18 cellular contexts compared by ENCODE assay signal in the genomic region with DNA sequence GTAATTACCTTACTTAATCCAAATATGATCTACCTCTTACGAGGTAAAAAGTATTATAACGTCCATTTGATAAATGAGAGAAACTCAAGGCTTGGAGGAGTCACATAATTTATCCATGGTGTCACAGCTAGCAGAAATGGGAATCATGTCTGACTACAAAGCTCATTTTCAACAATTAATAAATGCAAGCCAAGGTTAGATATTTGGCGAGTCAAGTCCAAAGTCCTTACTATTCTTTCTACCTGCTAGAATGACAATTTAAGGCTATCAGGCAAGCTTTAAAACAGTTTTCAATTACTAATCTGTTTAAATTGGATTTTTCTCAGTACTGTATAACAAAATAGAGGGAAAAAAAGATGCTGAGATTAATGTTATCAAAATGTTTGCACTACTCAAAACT.
DNase-seq lines count a peak whose midpoint lies in the region; ATAC-seq, FAIRE-seq and TF ChIP-seq lines count a peak whose summit lies in the region.
"Had no signal": no experiment of that assay in that cellular context is flagged by ENCODE, and none has a peak within 500 bp of the region (broad histone marks: within the 10 kb centered on the region; RNA-seq: fewer than 3 reads in every experiment).

No MANE protein-coding gene starts in this region.

- no peaks in the 10 kb centered on the region for H3K9me3 ChIP-seq in A549
- H3K9me3 ChIP-seq in small intestine (ENCODE audit: control insufficient read depth, low read depth) = no peaks in the 10 kb centered on the region
- H3K9me3 ChIP-seq: Caco-2 had no signal

- no peak for DNase-seq in A549 (ENCODE audit: low read depth in 1 of 2, low spot score in 1 of 2)
- peak; percentile 33 for DNase-seq in NCI-H82 treated with DMSO at 0.1 percent for 48 hours (lab: John Stamatoyannopoulos, UW; ENCODE audit: unreplicated experiment)
- DNase-seq in small intestine = peak; percentile 49
- DNase-seq in DMS 273 (lab: John Stamatoyannopoulos, UW; ENCODE audit: unreplicated experiment) = no peak
- no peak for DNase-seq in activated T-helper 2 cell treated with anti-CD3 and anti-CD28 coated beads, Interferon-gamma antibody, Interleukin-2, Interleukin-4, amounts not matched to agents 10 μg/mL and 5 μg/mL and 100 μg/mL, durations not matched to agents 14 hours and 24 hours and 36 hours (ENCODE audit: low spot score)
- no peak for DNase-seq in H7
- DNase-seq: AML-193; Caco-2; CD4-positive, alpha-beta T cell; DMS153; DMS79; GDM1 had no signal

- POLR2A ChIA-PET in A549 (lab: Yijun Ruan, JAX) = no interaction called here

- no peaks in the 10 kb centered on the region for H3K9me3 Mint-ChIP-seq in activated T-helper 2 cell treated with anti-CD3 and anti-CD28 coated beads, Interferon-gamma antibody, Interleukin-2, Interleukin-4, amounts not matched to agents 10 μg/mL and 5 μg/mL and 100 μg/mL, durations not matched to agents 14 hours and 24 hours and 36 hours
- H3K9me3 Mint-ChIP-seq: CD4-positive, alpha-beta T cell; GM23338; IgD-negative memory B cell had no signal

- no peak for ATAC-seq in A549
- ATAC-seq: GM23338, HCT116 had no signal

- H3K27ac Mint-ChIP-seq in activated T-helper 2 cell treated with anti-CD3 and anti-CD28 coated beads, Interferon-gamma antibody, Interleukin-2, Interleukin-4, amounts not matched to agents 10 μg/mL and 5 μg/mL and 100 μg/mL, durations not matched to agents 14 hours and 24 hours and 36 hours = no peak overlapping the region
- H3K27ac Mint-ChIP-seq: CD4-positive, alpha-beta T cell; GM23338 had no signal

- peak overlapping the region; percentile 28; the same call in 1 of the 3 replicates for H3K4me2 ChIP-seq in A549
- H3K4me2 ChIP-seq: GM23338 had no signal

- peaks cover 0 to 3% of the 10 kb centered on the region in 2 donors for H3K36me3 ChIP-seq in small intestine (ENCODE audit: control insufficient read depth in 2 of 2, insufficient read depth in 2 of 2, low read length in 2 of 2)
- no peaks in the 10 kb centered on the region for H3K36me3 ChIP-seq in H7 (replicated peaks; ENCODE audit: control insufficient read depth, insufficient read depth, low read length)

- peaks cover 16% of the 10 kb centered on the region for H3K4me1 Mint-ChIP-seq in activated T-helper 2 cell treated with anti-CD3 and anti-CD28 coated beads, Interferon-gamma antibody, Interleukin-2, Interleukin-4, amounts not matched to agents 10 μg/mL and 5 μg/mL and 100 μg/mL, durations not matched to agents 14 hours and 24 hours and 36 hours (ENCODE audit: low read depth)

- no peak for TF ChIP-seq RAD21 in A549 (conservative IDR thresholded peaks at IDR 0.05 in 1 of 2, IDR thresholded peaks at IDR 0.05 in 1 of 2)

- H3K4me3 ChIP-seq in A549 (no peak overlapping the region), small intestine (ENCODE audit: low read depth in 1 of 2, low read length in 2 of 2) (no peak overlapping the region), H7 (ENCODE audit: insufficient read depth, low read depth, low read length) (no peak overlapping the region)
- H3K4me3 ChIP-seq: GM23338 had no signal

- no peak for TF ChIP-seq POLR2A in A549 (IDR thresholded peaks at IDR 0.05; ENCODE audit: low read length)

- H3K36me3 Mint-ChIP-seq in activated T-helper 2 cell treated with anti-CD3 and anti-CD28 coated beads, Interferon-gamma antibody, Interleukin-2, Interleukin-4, amounts not matched to agents 10 μg/mL and 5 μg/mL and 100 μg/mL, durations not matched to agents 14 hours and 24 hours and 36 hours (ENCODE audit: low read depth) = peaks cover 11% of the 10 kb centered on the region

- H3K4me3 Mint-ChIP-seq in activated T-helper 2 cell treated with anti-CD3 and anti-CD28 coated beads, Interferon-gamma antibody, Interleukin-2, Interleukin-4, amounts not matched to agents 10 μg/mL and 5 μg/mL and 100 μg/mL, durations not matched to agents 14 hours and 24 hours and 36 hours (ENCODE audit: low read depth) = no peak overlapping the region
- H3K4me3 Mint-ChIP-seq: CD4-positive, alpha-beta T cell; GM23338; IgD-negative memory B cell had no signal

- CTCF ChIA-PET in A549 (lab: Yijun Ruan, JAX) = no interaction called here

- no peak for TF ChIP-seq CTCF in A549 (IDR thresholded peaks at IDR 0.05)

- TF ChIP-seq EP300 in A549 (IDR thresholded peaks at IDR 0.05) = no peak

- no peak for FAIRE-seq in A549 (lab: Jason Lieb, UNC)
- peak; percentile 36 for FAIRE-seq in islet of Langerhans (lab: Jason Lieb, UNC)
- FAIRE-seq in small intestine (lab: Jason Lieb, UNC) = no peak
- FAIRE-seq: HTR-8/SVneo had no signal

- no peaks in the 10 kb centered on the region for H3K27me3 Mint-ChIP-seq in activated T-helper 2 cell treated with anti-CD3 and anti-CD28 coated beads, Interferon-gamma antibody, Interleukin-2, Interleukin-4, amounts not matched to agents 10 μg/mL and 5 μg/mL and 100 μg/mL, durations not matched to agents 14 hours and 24 hours and 36 hours (ENCODE audit: low read depth)
- H3K27me3 Mint-ChIP-seq: CD4-positive, alpha-beta T cell; IgD-negative memory B cell had no signal

- H3K4me1 ChIP-seq in A549 = peaks cover 46% of the 10 kb centered on the region; the same call in 2 of the 3 replicates
- H3K4me1 ChIP-seq in small intestine (ENCODE audit: control insufficient read depth in 2 of 2, insufficient read depth in 1 of 2, low read depth in 1 of 2, low read length in 1 of 2) = peaks cover under 1 to 2% of the 10 kb centered on the region in 2 donors

- 81% methylated on average over 3 of the region's 3 CpGs for WGBS in A549 (ENCODE audit: missing lambda C conversion rate)
- WGBS in small intestine, 3 donors = 20 to 70% (median 39%) methylated on average over 3 of the region's 3 CpGs

- H3K27me3 ChIP-seq in small intestine (ENCODE audit: control insufficient read depth in 2 of 2, insufficient read depth in 2 of 2, low read length in 2 of 2) (no peaks in the 10 kb centered on the region), H7 (ENCODE audit: control insufficient read depth, insufficient read depth, low read length) (no peaks in the 10 kb centered on the region)

- intact Hi-C loops in activated T-helper 2 cell treated with anti-CD3 and anti-CD28 coated beads, Interferon-gamma antibody, Interleukin-2, Interleukin-4, amounts not matched to agents 10 μg/mL and 5 μg/mL and 100 μg/mL, durations not matched to agents 14 hours and 24 hours and 36 hours (cut with micrococcal nuclease) = no loop called here

- H3K27ac ChIP-seq in A549 (no peak overlapping the region), small intestine (ENCODE audit: low read depth in 1 of 2, low read length in 1 of 2) (no peak overlapping the region)
- H3K27ac ChIP-seq: C4-2B had no signal

TF ChIP-seq in A549, 52 proteins besides CTCF, POLR2A, EP300 and RAD21 (continues in another document):
- TF ChIP-seq, protein P1, sequence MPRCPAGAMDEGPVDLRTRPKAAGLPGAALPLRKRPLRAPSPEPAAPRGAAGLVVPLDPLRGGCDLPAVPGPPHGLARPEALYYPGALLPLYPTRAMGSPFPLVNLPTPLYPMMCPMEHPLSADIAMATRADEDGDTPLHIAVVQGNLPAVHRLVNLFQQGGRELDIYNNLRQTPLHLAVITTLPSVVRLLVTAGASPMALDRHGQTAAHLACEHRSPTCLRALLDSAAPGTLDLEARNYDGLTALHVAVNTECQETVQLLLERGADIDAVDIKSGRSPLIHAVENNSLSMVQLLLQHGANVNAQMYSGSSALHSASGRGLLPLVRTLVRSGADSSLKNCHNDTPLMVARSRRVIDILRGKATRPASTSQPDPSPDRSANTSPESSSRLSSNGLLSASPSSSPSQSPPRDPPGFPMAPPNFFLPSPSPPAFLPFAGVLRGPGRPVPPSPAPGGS (IDR thresholded peaks at IDR 0.05) = no peak
- TF ChIP-seq NR3C1 (IDR thresholded peaks at IDR 0.05) (no peak), HOXB5 (CRISPR knock-in tag; IDR thresholded peaks at IDR 0.05) (no peak), HOXA7 (CRISPR knock-in tag; IDR thresholded peaks at IDR 0.05) (no peak), HEYL (CRISPR knock-in tag; IDR thresholded peaks at IDR 0.05) (no peak), RNF2 (IDR thresholded peaks at IDR 0.05; ENCODE audit: borderline replicate concordance, low read depth) (no peak), FOSB (CRISPR knock-in tag; IDR thresholded peaks at IDR 0.05) (no peak), CHD4 (IDR thresholded peaks at IDR 0.05; ENCODE audit: borderline replicate concordance) (no peak), MAZ (IDR thresholded peaks at IDR 0.05; ENCODE audit: borderline replicate concordance, low read depth, low read length) (no peak), ESRRA (IDR thresholded peaks at IDR 0.05; ENCODE audit: borderline replicate concordance, low read length) (no peak)
- TF ChIP-seq, protein P2, sequence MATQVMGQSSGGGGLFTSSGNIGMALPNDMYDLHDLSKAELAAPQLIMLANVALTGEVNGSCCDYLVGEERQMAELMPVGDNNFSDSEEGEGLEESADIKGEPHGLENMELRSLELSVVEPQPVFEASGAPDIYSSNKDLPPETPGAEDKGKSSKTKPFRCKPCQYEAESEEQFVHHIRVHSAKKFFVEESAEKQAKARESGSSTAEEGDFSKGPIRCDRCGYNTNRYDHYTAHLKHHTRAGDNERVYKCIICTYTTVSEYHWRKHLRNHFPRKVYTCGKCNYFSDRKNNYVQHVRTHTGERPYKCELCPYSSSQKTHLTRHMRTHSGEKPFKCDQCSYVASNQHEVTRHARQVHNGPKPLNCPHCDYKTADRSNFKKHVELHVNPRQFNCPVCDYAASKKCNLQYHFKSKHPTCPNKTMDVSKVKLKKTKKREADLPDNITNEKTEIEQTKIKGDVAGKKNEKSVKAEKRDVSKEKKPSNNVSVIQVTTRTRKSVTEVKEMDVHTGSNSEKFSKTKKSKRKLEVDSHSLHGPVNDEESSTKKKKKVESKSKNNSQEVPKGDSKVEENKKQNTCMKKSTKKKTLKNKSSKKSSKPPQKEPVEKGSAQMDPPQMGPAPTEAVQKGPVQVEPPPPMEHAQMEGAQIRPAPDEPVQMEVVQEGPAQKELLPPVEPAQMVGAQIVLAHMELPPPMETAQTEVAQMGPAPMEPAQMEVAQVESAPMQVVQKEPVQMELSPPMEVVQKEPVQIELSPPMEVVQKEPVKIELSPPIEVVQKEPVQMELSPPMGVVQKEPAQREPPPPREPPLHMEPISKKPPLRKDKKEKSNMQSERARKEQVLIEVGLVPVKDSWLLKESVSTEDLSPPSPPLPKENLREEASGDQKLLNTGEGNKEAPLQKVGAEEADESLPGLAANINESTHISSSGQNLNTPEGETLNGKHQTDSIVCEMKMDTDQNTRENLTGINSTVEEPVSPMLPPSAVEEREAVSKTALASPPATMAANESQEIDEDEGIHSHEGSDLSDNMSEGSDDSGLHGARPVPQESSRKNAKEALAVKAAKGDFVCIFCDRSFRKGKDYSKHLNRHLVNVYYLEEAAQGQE (IDR thresholded peaks at IDR 0.05) = no peak
- TF ChIP-seq, protein P3, sequence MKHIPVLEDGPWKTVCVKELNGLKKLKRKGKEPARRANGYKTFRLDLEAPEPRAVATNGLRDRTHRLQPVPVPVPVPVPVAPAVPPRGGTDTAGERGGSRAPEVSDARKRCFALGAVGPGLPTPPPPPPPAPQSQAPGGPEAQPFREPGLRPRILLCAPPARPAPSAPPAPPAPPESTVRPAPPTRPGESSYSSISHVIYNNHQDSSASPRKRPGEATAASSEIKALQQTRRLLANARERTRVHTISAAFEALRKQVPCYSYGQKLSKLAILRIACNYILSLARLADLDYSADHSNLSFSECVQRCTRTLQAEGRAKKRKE (CRISPR knock-in tag; IDR thresholded peaks at IDR 0.05; ENCODE audit: low read depth) = no peak

Comparison
In these comparisons a context has a peak if more than half of its experiments do, and no peak if none do; other contexts are left out.
1. DNase-seq: peak in NCI-H82 treated with DMSO at 0.1 percent for 48 hours (single experiment) and small intestine (single experiment); none in A549 (0 of 2), DMS 273 (single experiment), activated T-helper 2 cell treated with anti-CD3 and anti-CD28 coated beads, Interferon-gamma antibody, Interleukin-2, Interleukin-4, amounts not matched to agents 10 μg/mL and 5 μg/mL and 100 μg/mL, durations not matched to agents 14 hours and 24 hours and 36 hours (single experiment) and H7 (single experiment).